In genomic region chr4:69760455-69760854, GRCh38 we compare ENCODE assay signal across 10 cellular contexts. TPM values are rescaled to one million over a fixed set of nuclear protein-coding genes. Genes with fewer than 3 reads are reported as not detected.
DNase-seq lines count a peak whose midpoint lies in the region; ATAC-seq and TF ChIP-seq lines count a peak whose summit lies in the region.
"Had no signal": no experiment of that assay in that cellular context is flagged by ENCODE, and none has a peak within 500 bp of the region (broad histone marks: within the 10 kb centered on the region; RNA-seq: fewer than 3 reads in every experiment).

Gene SULT1B1 (minus strand): TSS chr4:69760620. CDS start chr4:69755217, 5,403 bp downstream.

- H3K27ac Mint-ChIP-seq in activated naive CD4-positive, alpha-beta T cell treated with anti-CD3 and anti-CD28 coated beads, Interleukin-2, amount 50 U/mL, for 24 hours: peak within 1 kb of the TSS; percentile 96

- H3K36me3 Mint-ChIP-seq in activated naive CD4-positive, alpha-beta T cell treated with anti-CD3 and anti-CD28 coated beads, Interleukin-2, amount 50 U/mL, for 24 hours: no peaks in the 10 kb centered on the region

- H3K36me3 ChIP-seq in left lung (no peaks in the 10 kb centered on the region), upper lobe of left lung (no peaks in the 10 kb centered on the region)
- H3K36me3 ChIP-seq: tibial artery had no signal

- H3K9me3 Mint-ChIP-seq in activated naive CD4-positive, alpha-beta T cell treated with anti-CD3 and anti-CD28 coated beads, Interleukin-2, amount 50 U/mL, for 24 hours: no peaks in the 10 kb centered on the region

- intact Hi-C loops in cardiac septum (cut with DNase I): no loop called here
- intact Hi-C loops in Right ventricle myocardium inferior (cut with DNase I): no loop called here
- intact Hi-C loops in left lung (cut with DNase I): no loop called here

- DNase-seq in cardiac septum (ENCODE audit: low spot score) (peak; percentile 80), Right ventricle myocardium inferior (ENCODE audit: missing footprints) (no peak), left lung (peak in 1 of 2 donors; percentile 15), upper lobe of left lung (peak in 1 of 2 donors; percentile 58), NCI-H2171 (lab: John Stamatoyannopoulos, UW) (no peak), GF-D8 (lab: John Stamatoyannopoulos, UW) (no peak), iPS-NIHi11 (ENCODE audit: low spot score) (no peak)

- H3K4me3 Mint-ChIP-seq in activated naive CD4-positive, alpha-beta T cell treated with anti-CD3 and anti-CD28 coated beads, Interleukin-2, amount 50 U/mL, for 24 hours: peak within 1 kb of the TSS; percentile 82

- peak within 1 kb of the TSS in 1 of 2 donors; percentile 85 for H3K27ac ChIP-seq in left lung
- H3K27ac ChIP-seq in upper lobe of left lung: peak within 1 kb of the TSS; percentile 20 to 74 (median 51)
- H3K27ac ChIP-seq: tibial artery had no signal

- H3K4me3 ChIP-seq in left lung: peak within 1 kb of the TSS in 1 of 2 donors; percentile 26
- peak within 1 kb of the TSS in 1 of 4 donors; percentile 13 for H3K4me3 ChIP-seq in upper lobe of left lung
- H3K4me3 ChIP-seq: tibial artery had no signal

- peaks cover 0 to 29% of the 10 kb centered on the region in 2 donors for H3K4me1 ChIP-seq in left lung
- no peaks in the 10 kb centered on the region for H3K4me1 ChIP-seq in upper lobe of left lung
- H3K4me1 ChIP-seq: tibial artery had no signal

- ATAC-seq in Right ventricle myocardium inferior: no peak
- peak; percentile 76 for ATAC-seq in left lung
- peak; percentile 78 to 86 for ATAC-seq in upper lobe of left lung (ENCODE audit: low FRiP score in 2 of 2)

- TF ChIP-seq CTCF in left lung (IDR thresholded peaks at IDR 0.05) (no peak), upper lobe of left lung (IDR thresholded peaks at IDR 0.05) (no peak)

- TF ChIP-seq EP300 in upper lobe of left lung (IDR thresholded peaks at IDR 0.05): no peak

- H3K9me3 ChIP-seq in left lung: no peaks in the 10 kb centered on the region
- no peaks in the 10 kb centered on the region for H3K9me3 ChIP-seq in upper lobe of left lung
- H3K9me3 ChIP-seq: tibial artery had no signal

- WGBS in upper lobe of left lung, 2 donors: 16 to 28% methylated on average over 2 of the region's 2 CpGs

- peaks cover 76% of the 10 kb centered on the region for H3K4me1 Mint-ChIP-seq in activated naive CD4-positive, alpha-beta T cell treated with anti-CD3 and anti-CD28 coated beads, Interleukin-2, amount 50 U/mL, for 24 hours

- no peaks in the 10 kb centered on the region for H3K27me3 ChIP-seq in left lung
- no peaks in the 10 kb centered on the region for H3K27me3 ChIP-seq in upper lobe of left lung
- H3K27me3 ChIP-seq: tibial artery had no signal

- no peak for TF ChIP-seq POLR2A in upper lobe of left lung (IDR thresholded peaks at IDR 0.05)

- H3K27me3 Mint-ChIP-seq in activated naive CD4-positive, alpha-beta T cell treated with anti-CD3 and anti-CD28 coated beads, Interleukin-2, amount 50 U/mL, for 24 hours: no peaks in the 10 kb centered on the region

RNA-seq across cellular contexts. Expression of gene SULT1B1, which starts in this region (rescaled TPM):
- total RNA-seq in cardiac septum (0.59 TPM), Right ventricle myocardium inferior (0.65 TPM), left lung (10 to 100 TPM in 1 of 2 donors, 1 to 10 TPM in 1; 6.7 to 25.0 TPM), upper lobe of left lung (10 to 100 TPM in 1 of 6 donors, 1 to 10 TPM in 5; 2.1 to 12.9 (median 4.9) TPM)
- total RNA-seq: epithelial cell of proximal tubule had no signal

Comparison
In these comparisons a context has a peak if more than half of its experiments do, and no peak if none do; other contexts are left out.
1. Peak in DNase-seq in cardiac septum; RNA of the gene not detected or under 1 TPM.